In genomic region chr2:239676716-239677454, GRCh38 we compare ENCODE assay signal across 19 cellular contexts.
"Had no signal": no experiment of that assay in that cellular context is flagged by ENCODE, and none has a peak within 500 bp of the region (broad histone marks: within the 10 kb centered on the region; RNA-seq: fewer than 3 reads in every experiment).

No MANE protein-coding gene starts in this region.

- DNase-seq: activated CD4-positive, alpha-beta T cell treated with anti-CD3 and anti-CD28 coated beads, Interleukin-2, amount 50 U/mL, for 48 hours; activated gamma-delta T cell treated with Interleukin-2 at 50 U/mL for 16 hours; amniotic stem cell; body of pancreas; central memory CD4-positive, alpha-beta T cell; colonic mucosa; effector CD8-positive, alpha-beta T cell; foreskin fibroblast; hippocampal formation; mesendoderm; retina; stimulated activated CD4-positive, alpha-beta T cell treated with anti-CD3 and anti-CD28 coated beads, Interleukin-15, amount 100 ng/mL, for 24 hours; stimulated activated CD4-positive, alpha-beta T cell treated with anti-CD3 and anti-CD28 coated beads, Interleukin-4, amount 100 ng/mL, for 1 hour; stimulated activated naive CD8-positive, alpha-beta T cell treated with anti-CD3 and anti-CD28 coated beads, Interleukin-15, Interleukin-2, amounts not matched to agents 100 U/mL and 50 U/mL, for 24 hours; T-helper 17 cell; trophoblast cell; WERI-Rb-1 had no signal

- H3K36me3 ChIP-seq: colonic mucosa, WERI-Rb-1 had no signal

- H3K9me3 ChIP-seq: body of pancreas, colonic mucosa had no signal

- H3K27me3 Mint-ChIP-seq: activated naive CD8-positive, alpha-beta T cell had no signal

- ATAC-seq: body of pancreas; stimulated activated naive CD8-positive, alpha-beta T cell treated with anti-CD3 and anti-CD28 coated beads, Interleukin-15, Interleukin-2, amounts not matched to agents 100 U/mL and 50 U/mL, for 24 hours; T-helper 17 cell had no signal

- H3K27ac ChIP-seq: body of pancreas, colonic mucosa, skin epidermis, WERI-Rb-1 had no signal

- H3K4me3 Mint-ChIP-seq: activated naive CD8-positive, alpha-beta T cell; T-helper 17 cell had no signal

- H3K36me3 Mint-ChIP-seq: activated naive CD8-positive, alpha-beta T cell had no signal

- H3K27ac Mint-ChIP-seq: activated naive CD8-positive, alpha-beta T cell; T-helper 17 cell had no signal
